16 cellular contexts compared by ENCODE assay signal in genomic region chr4:73723029-73723428, GRCh38. TPM values are rescaled to one million over a fixed set of nuclear protein-coding genes. Genes with fewer than 3 reads are reported as not detected.
A peak's percentile ranks its signal among the peaks of the same experiment; 100 is the strongest.
DNase-seq lines count a peak whose midpoint lies in the region; ATAC-seq and TF ChIP-seq lines count a peak whose summit lies in the region.
"Had no signal": no experiment of that assay in that cellular context is flagged by ENCODE, and none has a peak within 500 bp of the region (broad histone marks: within the 10 kb centered on the region; RNA-seq: fewer than 3 reads in every experiment).

No MANE protein-coding gene starts in this region.

- H3K56ac ChIP-seq in H9 (ENCODE audit: insufficient read length, low read depth, low read length): no peak overlapping the region

- H3K4me3 ChIP-seq in Panc1 (ENCODE audit: low read depth in 2 of 2, low read length in 2 of 2) (no peak overlapping the region), mammary epithelial cell (replicated peaks in 1 of 3; ENCODE audit: insufficient read depth in 1 of 3, low read depth in 2 of 3, low read length in 3 of 3) (no peak overlapping the region), neutrophil (ENCODE audit: low read depth in 1 of 2, low read length in 1 of 2) (no peak overlapping the region)

- intact Hi-C loops in Panc1 (cut with micrococcal nuclease; ENCODE audit: unreplicated experiment) (no loop called here), mammary epithelial cell (cut with micrococcal nuclease) (no loop called here)

- H3K79me2 ChIP-seq in H9 (ENCODE audit: insufficient read depth, low read length) (no peaks in the 10 kb centered on the region), mammary epithelial cell (ENCODE audit: insufficient read depth, low read length) (no peaks in the 10 kb centered on the region)

- peaks cover 0 to 4% of the 10 kb centered on the region in 2 experiments; a peak in 2 of 4 replicates for H3K4me1 Mint-ChIP-seq in H9
- H3K4me1 Mint-ChIP-seq: B cell had no signal

- no peaks in the 10 kb centered on the region for H3K79me1 ChIP-seq in H9 (ENCODE audit: insufficient read depth, low read depth, low read length, poor library complexity, severe bottlenecking)

- H2BK120ac ChIP-seq in H9 (ENCODE audit: low read depth, low read length, poor library complexity, severe bottlenecking): no peak overlapping the region

- H3K23me2 ChIP-seq in H9 (ENCODE audit: insufficient read length, low read depth, low read length, poor library complexity, severe bottlenecking): no peaks in the 10 kb centered on the region

- H3K4me2 ChIP-seq in H9 (ENCODE audit: insufficient read depth, insufficient read length, low read length) (no peak overlapping the region), mammary epithelial cell (ENCODE audit: insufficient read depth, low read depth, low read length) (no peak overlapping the region)

- peak overlapping the region; percentile 60 for H2AK5ac ChIP-seq in H9 (ENCODE audit: insufficient read length, low read length)

- H3K36me3 ChIP-seq in Panc1 (ENCODE audit: control insufficient read depth, insufficient read depth, low read length): no peaks in the 10 kb centered on the region
- H3K36me3 ChIP-seq in mammary epithelial cell (ENCODE audit: insufficient read depth, low read length): no peaks in the 10 kb centered on the region
- no peaks in the 10 kb centered on the region for H3K36me3 ChIP-seq in neutrophil

- H3K4me1 ChIP-seq in H9 (ENCODE audit: insufficient read depth, low read length): no peaks in the 10 kb centered on the region; the same call in 1 of the 2 replicates
- H3K4me1 ChIP-seq in Panc1 (ENCODE audit: control insufficient read depth, insufficient read depth, low read length): no peaks in the 10 kb centered on the region
- H3K4me1 ChIP-seq in mammary epithelial cell (ENCODE audit: insufficient read depth, low read length): peaks cover 43% of the 10 kb centered on the region
- peaks cover 58 to 80% of the 10 kb centered on the region in 2 experiments for H3K4me1 ChIP-seq in neutrophil (ENCODE audit: control insufficient read depth in 1 of 2, insufficient read depth in 1 of 2, low read depth in 1 of 2, low read length in 1 of 2)

- H3K18ac ChIP-seq in H9 (ENCODE audit: insufficient read length, low read depth, low read length): no peak overlapping the region

- no peak overlapping the region for H3K4ac ChIP-seq in H9 (ENCODE audit: low read depth, low read length)

- CTCF ChIA-PET in Panc1 (lab: Charles Lee) (no interaction called here), mammary epithelial cell (lab: Charles Lee; ENCODE audit: low non-redundant PET) (interaction anchor here (0.6 kb wide), 1 partner anchor 142 kb away, joined by 3 read pairs; no protein-coding TSS in a partner anchor)

- H3K9ac ChIP-seq in H9 (ENCODE audit: extremely low read depth, insufficient read length, low read length) (no peak overlapping the region), mammary epithelial cell (ENCODE audit: insufficient read depth, low read length) (no peak overlapping the region)

- H3K27me3 Mint-ChIP-seq in H9 (ENCODE audit: low read depth): no peaks in the 10 kb centered on the region
- H3K27me3 Mint-ChIP-seq: CD4-positive, alpha-beta T cell had no signal

- DNase-seq in H9 (no peak), Panc1 (ENCODE audit: low read depth, low spot score) (no peak), mammary epithelial cell (peak; percentile 43), iPS-NIHi7 (ENCODE audit: extremely low spot score) (no peak)
- DNase-seq in activated CD8-positive, alpha-beta memory T cell treated with anti-CD3 and anti-CD28 coated beads, Interleukin-2, amount 50 U/mL, for 4 hours: no peak
- DNase-seq: Calu3; CD4-positive, alpha-beta T cell; KBM-7; NCI-H1105 treated with DMSO at 0.1 percent for 48 hours; NCI-H1930; NCI-H2171 treated with DMSO at 0.1 percent for 48 hours; NCI-H510A treated with DMSO at 0.1 percent for 48 hours had no signal

- in situ Hi-C loops in Panc1 (cut with HindIII; ENCODE audit: low pct_unique_long_range_greater_than_20kb, low sequenced_read_pairs) (no loop called here), mammary epithelial cell (cut with MboI; ENCODE audit: low sequenced_read_pairs in 2 of 2) (no loop called here)

- dilution Hi-C loops in mammary epithelial cell (cut with HindIII; ENCODE audit: low sequenced_read_pairs): no loop called here

- H3K27ac Mint-ChIP-seq in H9: no peak overlapping the region
- H3K27ac Mint-ChIP-seq: B cell; CD4-positive, alpha-beta T cell had no signal

- no TSS peak for BruUV-seq in Panc1 (replicated peaks; lab: Mats Ljungman, UMichigan)
- no TSS peak for BruUV-seq in mammary epithelial cell (replicated peaks; lab: Mats Ljungman, UMichigan)

- H3K27me3 ChIP-seq in H9 (ENCODE audit: insufficient read depth, low read length): no peaks in the 10 kb centered on the region
- H3K27me3 ChIP-seq in Panc1 (ENCODE audit: control insufficient read depth, insufficient read depth, low read length): no peaks in the 10 kb centered on the region
- H3K27me3 ChIP-seq in mammary epithelial cell (ENCODE audit: insufficient read depth, low read length): no peaks in the 10 kb centered on the region
- no peaks in the 10 kb centered on the region for H3K27me3 ChIP-seq in neutrophil

- no peak overlapping the region for H4K8ac ChIP-seq in H9 (replicated peaks; ENCODE audit: insufficient read length, low read depth, low read length)

- WGBS in H9 (ENCODE audit: extremely low coverage, insufficient read length, low lambda C conversion rate): no CpG with 5 or more reads among the region's 4 CpGs
- 89% methylated on average over 4 of the region's 4 CpGs for WGBS in mammary epithelial cell (ENCODE audit: low coverage, missing lambda C conversion rate)

- H3T11ph ChIP-seq in H9 (ENCODE audit: low read length): no peak overlapping the region

- no peaks in the 10 kb centered on the region for H3K36me3 Mint-ChIP-seq in H9 (ENCODE audit: insufficient read depth in 1 of 3, low read depth in 3 of 3)

- no peak for TF ChIP-seq CTCF in H9 (conservative IDR thresholded peaks at IDR 0.05)
- no peak for TF ChIP-seq CTCF in Panc1 (IDR thresholded peaks at IDR 0.05)
- TF ChIP-seq CTCF in mammary epithelial cell (conservative IDR thresholded peaks at IDR 0.05 in 1 of 2, IDR thresholded peaks at IDR 0.05 in 1 of 2; ENCODE audit: extremely low read depth in 1 of 2, insufficient read depth in 1 of 2, low read depth in 1 of 2, low read length in 2 of 2): no peak
- TF ChIP-seq CTCF in neutrophil (IDR thresholded peaks at IDR 0.05): no peak

- no peak overlapping the region for H4K5ac ChIP-seq in H9 (ENCODE audit: insufficient read length, low read depth, low read length)

- H2BK12ac ChIP-seq in H9 (ENCODE audit: insufficient read length, low read depth, low read length): no peak overlapping the region

- ATAC-seq in Panc1 (no peak), GM21723 (IDR thresholded peaks at IDR 0.05; ENCODE audit: unreplicated experiment) (no peak)

- H2BK5ac ChIP-seq in H9 (ENCODE audit: insufficient read length, low read length): no peak overlapping the region

- no peaks in the 10 kb centered on the region for H3K9me3 Mint-ChIP-seq in H9
- H3K9me3 Mint-ChIP-seq: CD4-positive, alpha-beta T cell had no signal

- no peaks in the 10 kb centered on the region for H3K9me3 ChIP-seq in H9 (ENCODE audit: control insufficient read depth, low read depth, low read length)
- H3K9me3 ChIP-seq in Panc1 (ENCODE audit: control insufficient read depth, insufficient read depth, low read depth, low read length): peaks cover 3% of the 10 kb centered on the region; the same call in 1 of the 2 replicates
- no peaks in the 10 kb centered on the region for H3K9me3 ChIP-seq in mammary epithelial cell (replicated peaks; ENCODE audit: insufficient read depth, low read length)
- H3K9me3 ChIP-seq in neutrophil: no peaks in the 10 kb centered on the region

- no peak overlapping the region for H4K91ac ChIP-seq in H9 (ENCODE audit: insufficient read length, low read depth, low read length)

- H2BK15ac ChIP-seq in H9 (ENCODE audit: low read depth, low read length): no peak overlapping the region

- H3K4me3 Mint-ChIP-seq in H9: no peak overlapping the region
- H3K4me3 Mint-ChIP-seq: B cell; CD4-positive, alpha-beta T cell had no signal

- H2AFZ ChIP-seq in H9 (ENCODE audit: low read length) (no peak overlapping the region), mammary epithelial cell (ENCODE audit: low read depth, low read length) (no peak overlapping the region)

- H3K27ac ChIP-seq in H9 (ENCODE audit: insufficient read length, low read depth, low read length): no peak overlapping the region
- peak overlapping the region; percentile 18; the same call in 1 of the 2 replicates for H3K27ac ChIP-seq in Panc1 (ENCODE audit: low read length)
- H3K27ac ChIP-seq in mammary epithelial cell (ENCODE audit: insufficient read depth, low read depth, low read length): no peak overlapping the region
- H3K27ac ChIP-seq in neutrophil: peak overlapping the region; percentile 97
- H3K27ac ChIP-seq: RWPE1 had no signal

- no peak overlapping the region for H3K23ac ChIP-seq in H9 (ENCODE audit: insufficient read length, low read depth, low read length)

- H3K14ac ChIP-seq in H9 (ENCODE audit: insufficient read depth, low read length): no peak overlapping the region

- H4K20me1 ChIP-seq in H9 (ENCODE audit: control insufficient read depth, insufficient read depth, insufficient read length): no peaks in the 10 kb centered on the region
- H4K20me1 ChIP-seq in mammary epithelial cell (ENCODE audit: insufficient read depth, low read length): no peaks in the 10 kb centered on the region

- H2BK20ac ChIP-seq in H9 (ENCODE audit: low read depth, low read length, poor library complexity, severe bottlenecking): no peak overlapping the region

- POLR2A ChIA-PET in Panc1 (lab: Charles Lee): no interaction called here

RNA-seq across cellular contexts. Expression of gene CXCL8, which starts 17.3 kb away (rescaled TPM):
- not detected in 2 replicates for total RNA-seq in H9 (2021)
- total RNA-seq in Panc1 (2021; ENCODE audit: unreplicated experiment): 0.82 TPM
- 1.4 TPM for polyA plus RNA-seq in Panc1 (2012; ENCODE audit: insufficient read length)
- total RNA-seq in mammary epithelial cell: 10 to 100 TPM in 1 of 2 donors, 1 to 10 TPM in 1; 1.0 to 14.0 TPM
- 5.3 TPM for polyA plus RNA-seq in mammary epithelial cell
- 12.8 TPM for polyA minus RNA-seq in mammary epithelial cell

Comparison
In these comparisons a context has a peak if more than half of its experiments do, and no peak if none do; other contexts are left out.
1. H3K27ac ChIP-seq: peak in Panc1 (single experiment) and neutrophil (single experiment); none in H9 (single experiment) and mammary epithelial cell (single experiment).